1 cellular context compared by ENCODE assay signal in the genomic region with DNA sequence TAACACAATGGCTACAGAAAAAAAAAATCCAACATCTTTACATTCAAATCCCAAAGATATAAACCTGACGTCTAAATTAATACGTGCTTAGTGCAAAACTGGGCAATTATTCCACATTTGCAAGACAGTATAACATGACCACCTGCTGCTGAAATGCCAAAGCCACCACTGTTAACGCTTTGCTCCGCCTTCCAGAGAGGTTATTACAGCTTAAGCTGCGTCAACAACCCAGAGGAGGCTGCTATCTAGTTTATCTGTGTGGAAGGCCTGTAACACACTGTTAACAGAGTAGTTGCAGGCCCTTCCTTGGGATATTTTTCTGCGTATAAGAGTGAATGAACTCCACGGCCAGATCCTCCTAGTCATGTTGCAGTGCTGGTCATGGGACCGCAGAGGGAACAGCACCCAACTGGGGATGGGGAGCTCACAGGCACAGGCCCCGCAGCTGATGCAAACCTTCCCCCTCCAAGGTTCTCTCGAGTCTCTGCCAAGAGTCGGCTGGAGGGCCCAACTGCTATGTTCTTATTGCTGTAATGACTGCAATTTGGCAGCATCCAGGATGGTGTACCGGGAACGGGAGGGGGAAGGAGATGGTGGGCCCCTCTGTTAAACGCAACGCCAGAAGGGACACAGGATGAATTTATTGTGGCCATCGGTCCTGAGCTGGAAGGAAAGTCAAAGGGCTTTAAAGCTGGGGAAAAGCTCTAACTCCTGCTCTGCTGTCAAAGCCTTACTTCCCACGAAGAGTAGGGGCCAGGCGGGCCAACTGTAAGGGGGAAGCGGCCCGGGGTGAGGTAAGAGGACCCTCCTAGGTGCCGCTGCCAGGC.
A peak's percentile ranks its signal among the peaks of the same experiment; 100 is the strongest.
TF ChIP-seq lines count a peak whose summit lies in the region.

No MANE protein-coding gene starts in this region.

TF ChIP-seq in HepG2, 621 proteins besides CTCF, POLR2A, EP300 and RAD21 (continued from another document and continues in another):
- TF ChIP-seq, protein P1, sequence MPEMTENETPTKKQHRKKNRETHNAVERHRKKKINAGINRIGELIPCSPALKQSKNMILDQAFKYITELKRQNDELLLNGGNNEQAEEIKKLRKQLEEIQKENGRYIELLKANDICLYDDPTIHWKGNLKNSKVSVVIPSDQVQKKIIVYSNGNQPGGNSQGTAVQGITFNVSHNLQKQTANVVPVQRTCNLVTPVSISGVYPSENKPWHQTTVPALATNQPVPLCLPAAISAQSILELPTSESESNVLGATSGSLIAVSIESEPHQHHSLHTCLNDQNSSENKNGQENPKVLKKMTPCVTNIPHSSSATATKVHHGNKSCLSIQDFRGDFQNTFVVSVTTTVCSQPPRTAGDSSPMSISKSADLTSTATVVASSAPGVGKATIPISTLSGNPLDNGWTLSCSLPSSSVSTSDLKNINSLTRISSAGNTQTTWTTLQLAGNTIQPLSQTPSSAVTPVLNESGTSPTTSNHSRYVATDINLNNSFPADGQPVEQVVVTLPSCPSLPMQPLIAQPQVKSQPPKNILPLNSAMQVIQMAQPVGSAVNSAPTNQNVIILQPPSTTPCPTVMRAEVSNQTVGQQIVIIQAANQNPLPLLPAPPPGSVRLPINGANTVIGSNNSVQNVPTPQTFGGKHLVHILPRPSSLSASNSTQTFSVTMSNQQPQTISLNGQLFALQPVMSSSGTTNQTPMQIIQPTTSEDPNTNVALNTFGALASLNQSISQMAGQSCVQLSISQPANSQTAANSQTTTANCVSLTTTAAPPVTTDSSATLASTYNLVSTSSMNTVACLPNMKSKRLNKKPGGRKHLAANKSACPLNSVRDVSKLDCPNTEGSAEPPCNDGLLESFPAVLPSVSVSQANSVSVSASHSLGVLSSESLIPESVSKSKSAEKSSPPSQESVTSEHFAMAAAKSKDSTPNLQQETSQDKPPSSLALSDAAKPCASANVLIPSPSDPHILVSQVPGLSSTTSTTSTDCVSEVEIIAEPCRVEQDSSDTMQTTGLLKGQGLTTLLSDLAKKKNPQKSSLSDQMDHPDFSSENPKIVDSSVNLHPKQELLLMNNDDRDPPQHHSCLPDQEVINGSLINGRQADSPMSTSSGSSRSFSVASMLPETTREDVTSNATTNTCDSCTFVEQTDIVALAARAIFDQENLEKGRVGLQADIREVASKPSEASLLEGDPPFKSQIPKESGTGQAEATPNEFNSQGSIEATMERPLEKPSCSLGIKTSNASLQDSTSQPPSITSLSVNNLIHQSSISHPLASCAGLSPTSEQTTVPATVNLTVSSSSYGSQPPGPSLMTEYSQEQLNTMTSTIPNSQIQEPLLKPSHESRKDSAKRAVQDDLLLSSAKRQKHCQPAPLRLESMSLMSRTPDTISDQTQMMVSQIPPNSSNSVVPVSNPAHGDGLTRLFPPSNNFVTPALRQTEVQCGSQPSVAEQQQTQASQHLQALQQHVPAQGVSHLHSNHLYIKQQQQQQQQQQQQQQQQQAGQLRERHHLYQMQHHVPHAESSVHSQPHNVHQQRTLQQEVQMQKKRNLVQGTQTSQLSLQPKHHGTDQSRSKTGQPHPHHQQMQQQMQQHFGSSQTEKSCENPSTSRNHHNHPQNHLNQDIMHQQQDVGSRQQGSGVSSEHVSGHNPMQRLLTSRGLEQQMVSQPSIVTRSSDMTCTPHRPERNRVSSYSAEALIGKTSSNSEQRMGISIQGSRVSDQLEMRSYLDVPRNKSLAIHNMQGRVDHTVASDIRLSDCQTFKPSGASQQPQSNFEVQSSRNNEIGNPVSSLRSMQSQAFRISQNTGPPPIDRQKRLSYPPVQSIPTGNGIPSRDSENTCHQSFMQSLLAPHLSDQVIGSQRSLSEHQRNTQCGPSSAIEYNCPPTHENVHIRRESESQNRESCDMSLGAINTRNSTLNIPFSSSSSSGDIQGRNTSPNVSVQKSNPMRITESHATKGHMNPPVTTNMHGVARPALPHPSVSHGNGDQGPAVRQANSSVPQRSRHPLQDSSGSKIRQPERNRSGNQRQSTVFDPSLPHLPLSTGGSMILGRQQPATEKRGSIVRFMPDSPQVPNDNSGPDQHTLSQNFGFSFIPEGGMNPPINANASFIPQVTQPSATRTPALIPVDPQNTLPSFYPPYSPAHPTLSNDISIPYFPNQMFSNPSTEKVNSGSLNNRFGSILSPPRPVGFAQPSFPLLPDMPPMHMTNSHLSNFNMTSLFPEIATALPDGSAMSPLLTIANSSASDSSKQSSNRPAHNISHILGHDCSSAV (CRISPR knock-in tag; IDR thresholded peaks at IDR 0.05; ENCODE audit: borderline replicate concordance) = no peak
- TF ChIP-seq PAX8 (CRISPR knock-in tag; IDR thresholded peaks at IDR 0.05; ENCODE audit: borderline replicate concordance) = no peak; the same call in 1 of the 2 replicates
- no peak for TF ChIP-seq ZNF251 (CRISPR knock-in tag; IDR thresholded peaks at IDR 0.05)
- TF ChIP-seq GABPB1 (CRISPR knock-in tag; IDR thresholded peaks at IDR 0.05) = no peak
- TF ChIP-seq MEIS2 (CRISPR knock-in tag; IDR thresholded peaks at IDR 0.05) = peak; percentile 15; the same call in 1 of the 2 replicates
- TF ChIP-seq, protein P2, sequence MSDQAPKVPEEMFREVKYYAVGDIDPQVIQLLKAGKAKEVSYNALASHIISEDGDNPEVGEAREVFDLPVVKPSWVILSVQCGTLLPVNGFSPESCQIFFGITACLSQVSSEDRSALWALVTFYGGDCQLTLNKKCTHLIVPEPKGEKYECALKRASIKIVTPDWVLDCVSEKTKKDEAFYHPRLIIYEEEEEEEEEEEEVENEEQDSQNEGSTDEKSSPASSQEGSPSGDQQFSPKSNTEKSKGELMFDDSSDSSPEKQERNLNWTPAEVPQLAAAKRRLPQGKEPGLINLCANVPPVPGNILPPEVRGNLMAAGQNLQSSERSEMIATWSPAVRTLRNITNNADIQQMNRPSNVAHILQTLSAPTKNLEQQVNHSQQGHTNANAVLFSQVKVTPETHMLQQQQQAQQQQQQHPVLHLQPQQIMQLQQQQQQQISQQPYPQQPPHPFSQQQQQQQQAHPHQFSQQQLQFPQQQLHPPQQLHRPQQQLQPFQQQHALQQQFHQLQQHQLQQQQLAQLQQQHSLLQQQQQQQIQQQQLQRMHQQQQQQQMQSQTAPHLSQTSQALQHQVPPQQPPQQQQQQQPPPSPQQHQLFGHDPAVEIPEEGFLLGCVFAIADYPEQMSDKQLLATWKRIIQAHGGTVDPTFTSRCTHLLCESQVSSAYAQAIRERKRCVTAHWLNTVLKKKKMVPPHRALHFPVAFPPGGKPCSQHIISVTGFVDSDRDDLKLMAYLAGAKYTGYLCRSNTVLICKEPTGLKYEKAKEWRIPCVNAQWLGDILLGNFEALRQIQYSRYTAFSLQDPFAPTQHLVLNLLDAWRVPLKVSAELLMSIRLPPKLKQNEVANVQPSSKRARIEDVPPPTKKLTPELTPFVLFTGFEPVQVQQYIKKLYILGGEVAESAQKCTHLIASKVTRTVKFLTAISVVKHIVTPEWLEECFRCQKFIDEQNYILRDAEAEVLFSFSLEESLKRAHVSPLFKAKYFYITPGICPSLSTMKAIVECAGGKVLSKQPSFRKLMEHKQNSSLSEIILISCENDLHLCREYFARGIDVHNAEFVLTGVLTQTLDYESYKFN (CRISPR knock-in tag; conservative IDR thresholded peaks at IDR 0.05) = peak; percentile 32; the same call in 1 of the 2 replicates
- no peak for TF ChIP-seq ETV6 (CRISPR knock-in tag; conservative IDR thresholded peaks at IDR 0.05)
- no peak for TF ChIP-seq RAD51 (IDR thresholded peaks at IDR 0.05; ENCODE audit: borderline replicate concordance)
- TF ChIP-seq, protein P3, sequence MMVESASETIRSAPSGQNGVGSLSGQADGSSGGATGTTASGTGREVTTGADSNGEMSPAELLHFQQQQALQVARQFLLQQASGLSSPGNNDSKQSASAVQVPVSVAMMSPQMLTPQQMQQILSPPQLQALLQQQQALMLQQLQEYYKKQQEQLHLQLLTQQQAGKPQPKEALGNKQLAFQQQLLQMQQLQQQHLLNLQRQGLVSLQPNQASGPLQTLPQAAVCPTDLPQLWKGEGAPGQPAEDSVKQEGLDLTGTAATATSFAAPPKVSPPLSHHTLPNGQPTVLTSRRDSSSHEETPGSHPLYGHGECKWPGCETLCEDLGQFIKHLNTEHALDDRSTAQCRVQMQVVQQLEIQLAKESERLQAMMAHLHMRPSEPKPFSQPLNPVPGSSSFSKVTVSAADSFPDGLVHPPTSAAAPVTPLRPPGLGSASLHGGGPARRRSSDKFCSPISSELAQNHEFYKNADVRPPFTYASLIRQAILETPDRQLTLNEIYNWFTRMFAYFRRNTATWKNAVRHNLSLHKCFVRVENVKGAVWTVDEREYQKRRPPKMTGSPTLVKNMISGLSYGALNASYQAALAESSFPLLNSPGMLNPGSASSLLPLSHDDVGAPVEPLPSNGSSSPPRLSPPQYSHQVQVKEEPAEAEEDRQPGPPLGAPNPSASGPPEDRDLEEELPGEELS (CRISPR knock-in tag; IDR thresholded peaks at IDR 0.05) = peak; percentile 28; the same call in 1 of the 2 replicates
- no peak for TF ChIP-seq ZNF749 (CRISPR knock-in tag; IDR thresholded peaks at IDR 0.05; ENCODE audit: borderline replicate concordance)
- no peak for TF ChIP-seq ZNF883 (CRISPR knock-in tag; IDR thresholded peaks at IDR 0.05; ENCODE audit: not compliant biosample characterization)
- TF ChIP-seq ZNF562 (CRISPR knock-in tag; IDR thresholded peaks at IDR 0.05; ENCODE audit: borderline replicate concordance) = no peak
- no peak for TF ChIP-seq ZNF703 (CRISPR knock-in tag; IDR thresholded peaks at IDR 0.05; ENCODE audit: borderline replicate concordance)
- no peak for TF ChIP-seq JDP2 (CRISPR knock-in tag; IDR thresholded peaks at IDR 0.05; ENCODE audit: borderline replicate concordance)
- no peak for TF ChIP-seq TP53 (CRISPR knock-in tag; conservative IDR thresholded peaks at IDR 0.05)
- TF ChIP-seq, protein P4, sequence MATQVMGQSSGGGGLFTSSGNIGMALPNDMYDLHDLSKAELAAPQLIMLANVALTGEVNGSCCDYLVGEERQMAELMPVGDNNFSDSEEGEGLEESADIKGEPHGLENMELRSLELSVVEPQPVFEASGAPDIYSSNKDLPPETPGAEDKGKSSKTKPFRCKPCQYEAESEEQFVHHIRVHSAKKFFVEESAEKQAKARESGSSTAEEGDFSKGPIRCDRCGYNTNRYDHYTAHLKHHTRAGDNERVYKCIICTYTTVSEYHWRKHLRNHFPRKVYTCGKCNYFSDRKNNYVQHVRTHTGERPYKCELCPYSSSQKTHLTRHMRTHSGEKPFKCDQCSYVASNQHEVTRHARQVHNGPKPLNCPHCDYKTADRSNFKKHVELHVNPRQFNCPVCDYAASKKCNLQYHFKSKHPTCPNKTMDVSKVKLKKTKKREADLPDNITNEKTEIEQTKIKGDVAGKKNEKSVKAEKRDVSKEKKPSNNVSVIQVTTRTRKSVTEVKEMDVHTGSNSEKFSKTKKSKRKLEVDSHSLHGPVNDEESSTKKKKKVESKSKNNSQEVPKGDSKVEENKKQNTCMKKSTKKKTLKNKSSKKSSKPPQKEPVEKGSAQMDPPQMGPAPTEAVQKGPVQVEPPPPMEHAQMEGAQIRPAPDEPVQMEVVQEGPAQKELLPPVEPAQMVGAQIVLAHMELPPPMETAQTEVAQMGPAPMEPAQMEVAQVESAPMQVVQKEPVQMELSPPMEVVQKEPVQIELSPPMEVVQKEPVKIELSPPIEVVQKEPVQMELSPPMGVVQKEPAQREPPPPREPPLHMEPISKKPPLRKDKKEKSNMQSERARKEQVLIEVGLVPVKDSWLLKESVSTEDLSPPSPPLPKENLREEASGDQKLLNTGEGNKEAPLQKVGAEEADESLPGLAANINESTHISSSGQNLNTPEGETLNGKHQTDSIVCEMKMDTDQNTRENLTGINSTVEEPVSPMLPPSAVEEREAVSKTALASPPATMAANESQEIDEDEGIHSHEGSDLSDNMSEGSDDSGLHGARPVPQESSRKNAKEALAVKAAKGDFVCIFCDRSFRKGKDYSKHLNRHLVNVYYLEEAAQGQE (IDR thresholded peaks at IDR 0.05; ENCODE audit: borderline replicate concordance in 1 of 2, low read depth in 1 of 2, low read length in 2 of 2) = no peak
- no peak for TF ChIP-seq ZNF589 (CRISPR knock-in tag; conservative IDR thresholded peaks at IDR 0.05)
- no peak for TF ChIP-seq ZNF337 (CRISPR knock-in tag; IDR thresholded peaks at IDR 0.05; ENCODE audit: borderline replicate concordance, low read depth)
- TF ChIP-seq ZNF777 (CRISPR knock-in tag; IDR thresholded peaks at IDR 0.05) = no peak
- TF ChIP-seq, protein P5, sequence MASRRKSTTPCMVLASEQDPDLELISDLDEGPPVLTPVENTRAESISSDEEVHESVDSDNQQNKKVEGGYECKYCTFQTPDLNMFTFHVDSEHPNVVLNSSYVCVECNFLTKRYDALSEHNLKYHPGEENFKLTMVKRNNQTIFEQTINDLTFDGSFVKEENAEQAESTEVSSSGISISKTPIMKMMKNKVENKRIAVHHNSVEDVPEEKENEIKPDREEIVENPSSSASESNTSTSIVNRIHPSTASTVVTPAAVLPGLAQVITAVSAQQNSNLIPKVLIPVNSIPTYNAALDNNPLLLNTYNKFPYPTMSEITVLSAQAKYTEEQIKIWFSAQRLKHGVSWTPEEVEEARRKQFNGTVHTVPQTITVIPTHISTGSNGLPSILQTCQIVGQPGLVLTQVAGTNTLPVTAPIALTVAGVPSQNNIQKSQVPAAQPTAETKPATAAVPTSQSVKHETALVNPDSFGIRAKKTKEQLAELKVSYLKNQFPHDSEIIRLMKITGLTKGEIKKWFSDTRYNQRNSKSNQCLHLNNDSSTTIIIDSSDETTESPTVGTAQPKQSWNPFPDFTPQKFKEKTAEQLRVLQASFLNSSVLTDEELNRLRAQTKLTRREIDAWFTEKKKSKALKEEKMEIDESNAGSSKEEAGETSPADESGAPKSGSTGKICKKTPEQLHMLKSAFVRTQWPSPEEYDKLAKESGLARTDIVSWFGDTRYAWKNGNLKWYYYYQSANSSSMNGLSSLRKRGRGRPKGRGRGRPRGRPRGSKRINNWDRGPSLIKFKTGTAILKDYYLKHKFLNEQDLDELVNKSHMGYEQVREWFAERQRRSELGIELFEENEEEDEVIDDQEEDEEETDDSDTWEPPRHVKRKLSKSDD (CRISPR knock-in tag; IDR thresholded peaks at IDR 0.05; ENCODE audit: low read depth) = 0 out of 2 replicates have a peak, but pooled peaks have one; percentile 6
- no peak for TF ChIP-seq AKAP8 (CRISPR knock-in tag; IDR thresholded peaks at IDR 0.05)
- TF ChIP-seq ZNF343 (CRISPR knock-in tag; IDR thresholded peaks at IDR 0.05) = peak; percentile 2; the same call in 1 of the 2 replicates
- no peak for TF ChIP-seq ZBTB20 (CRISPR knock-in tag; IDR thresholded peaks at IDR 0.05; ENCODE audit: borderline replicate concordance, low read depth)
- TF ChIP-seq, protein P6, sequence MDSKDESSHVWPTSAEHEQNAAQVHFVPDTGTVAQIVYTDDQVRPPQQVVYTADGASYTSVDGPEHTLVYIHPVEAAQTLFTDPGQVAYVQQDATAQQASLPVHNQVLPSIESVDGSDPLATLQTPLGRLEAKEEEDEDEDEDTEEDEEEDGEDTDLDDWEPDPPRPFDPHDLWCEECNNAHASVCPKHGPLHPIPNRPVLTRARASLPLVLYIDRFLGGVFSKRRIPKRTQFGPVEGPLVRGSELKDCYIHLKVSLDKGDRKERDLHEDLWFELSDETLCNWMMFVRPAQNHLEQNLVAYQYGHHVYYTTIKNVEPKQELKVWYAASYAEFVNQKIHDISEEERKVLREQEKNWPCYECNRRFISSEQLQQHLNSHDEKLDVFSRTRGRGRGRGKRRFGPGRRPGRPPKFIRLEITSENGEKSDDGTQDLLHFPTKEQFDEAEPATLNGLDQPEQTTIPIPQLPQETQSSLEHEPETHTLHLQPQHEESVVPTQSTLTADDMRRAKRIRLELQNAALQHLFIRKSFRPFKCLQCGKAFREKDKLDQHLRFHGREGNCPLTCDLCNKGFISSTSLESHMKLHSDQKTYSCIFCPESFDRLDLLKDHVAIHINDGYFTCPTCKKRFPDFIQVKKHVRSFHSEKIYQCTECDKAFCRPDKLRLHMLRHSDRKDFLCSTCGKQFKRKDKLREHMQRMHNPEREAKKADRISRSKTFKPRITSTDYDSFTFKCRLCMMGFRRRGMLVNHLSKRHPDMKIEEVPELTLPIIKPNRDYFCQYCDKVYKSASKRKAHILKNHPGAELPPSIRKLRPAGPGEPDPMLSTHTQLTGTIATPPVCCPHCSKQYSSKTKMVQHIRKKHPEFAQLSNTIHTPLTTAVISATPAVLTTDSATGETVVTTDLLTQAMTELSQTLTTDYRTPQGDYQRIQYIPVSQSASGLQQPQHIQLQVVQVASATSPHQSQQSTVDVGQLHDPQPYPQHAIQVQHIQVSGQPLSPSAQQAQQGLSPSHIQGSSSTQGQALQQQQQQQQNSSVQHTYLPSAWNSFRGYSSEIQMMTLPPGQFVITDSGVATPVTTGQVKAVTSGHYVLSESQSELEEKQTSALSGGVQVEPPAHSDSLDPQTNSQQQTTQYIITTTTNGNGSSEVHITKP (CRISPR knock-in tag; IDR thresholded peaks at IDR 0.05; ENCODE audit: low read depth) = 0 out of 2 replicates have a peak, but pooled peaks have one; percentile 59
